2 cellular contexts compared by ENCODE assay signal in the genomic region with DNA sequence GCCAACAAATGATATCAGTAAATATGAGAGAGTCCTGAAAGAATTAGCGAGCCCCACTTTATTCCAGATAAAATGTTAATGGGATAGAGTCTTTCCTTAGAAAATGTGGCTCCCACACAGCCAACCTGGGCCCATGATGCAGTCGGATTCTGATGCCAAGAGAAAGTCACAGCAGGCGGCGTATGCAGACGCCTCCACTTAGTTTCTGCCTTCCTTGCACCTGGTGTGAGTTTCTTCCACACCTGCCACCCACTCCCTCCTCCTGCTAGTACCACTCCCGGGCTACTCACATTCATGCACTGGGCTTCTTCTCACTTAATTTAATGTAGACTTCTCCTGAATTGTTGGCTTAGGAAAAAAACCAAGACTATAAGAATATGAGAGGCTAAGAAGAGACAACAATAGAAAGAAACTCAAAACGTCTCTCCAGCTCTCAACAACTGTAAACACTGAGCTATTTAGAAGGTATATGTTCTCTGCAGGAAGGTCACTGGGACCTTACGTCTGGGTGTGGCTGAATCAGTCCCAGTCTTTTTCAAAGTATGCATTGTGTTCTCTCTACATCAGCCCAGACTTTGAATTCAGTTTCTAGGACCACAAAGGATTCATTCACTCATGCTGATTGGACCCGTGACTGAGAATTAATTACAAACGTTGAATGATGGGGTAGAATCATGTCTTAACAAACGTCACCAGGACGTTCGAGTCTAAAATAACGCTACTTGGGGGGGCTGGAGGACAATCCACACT.
TF ChIP-seq lines count a peak whose summit lies in the region.

No MANE protein-coding gene starts in this region.

TF ChIP-seq in GM23338, 12 proteins besides CTCF, POLR2A, EP300 and RAD21 (continued from another document):
- TF ChIP-seq ZNF462 (CRISPR knock-in tag; IDR thresholded peaks at IDR 0.05) (no peak), ZNF114 (CRISPR knock-in tag; IDR thresholded peaks at IDR 0.05) (no peak), NANOG (IDR thresholded peaks at IDR 0.05; ENCODE audit: borderline replicate concordance) (no peak), EZH2 (IDR thresholded peaks at IDR 0.05; ENCODE audit: low read depth, unreplicated experiment) (no peak), REST (IDR thresholded peaks at IDR 0.05; ENCODE audit: unreplicated experiment) (no peak), EZH2phosphoT487 (IDR thresholded peaks at IDR 0.05; ENCODE audit: unreplicated experiment) (no peak), POLR2AphosphoS5 (IDR thresholded peaks at IDR 0.05; ENCODE audit: low read depth) (no peak)
- TF ChIP-seq, protein P1, sequence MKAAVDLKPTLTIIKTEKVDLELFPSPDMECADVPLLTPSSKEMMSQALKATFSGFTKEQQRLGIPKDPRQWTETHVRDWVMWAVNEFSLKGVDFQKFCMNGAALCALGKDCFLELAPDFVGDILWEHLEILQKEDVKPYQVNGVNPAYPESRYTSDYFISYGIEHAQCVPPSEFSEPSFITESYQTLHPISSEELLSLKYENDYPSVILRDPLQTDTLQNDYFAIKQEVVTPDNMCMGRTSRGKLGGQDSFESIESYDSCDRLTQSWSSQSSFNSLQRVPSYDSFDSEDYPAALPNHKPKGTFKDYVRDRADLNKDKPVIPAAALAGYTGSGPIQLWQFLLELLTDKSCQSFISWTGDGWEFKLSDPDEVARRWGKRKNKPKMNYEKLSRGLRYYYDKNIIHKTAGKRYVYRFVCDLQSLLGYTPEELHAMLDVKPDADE (IDR thresholded peaks at IDR 0.05): no peak

TF ChIP-seq in WTC11, 78 proteins besides CTCF, POLR2A, EP300 and RAD21 (continued from another document):
- TF ChIP-seq E2F1 (CRISPR knock-in tag; IDR thresholded peaks at IDR 0.05) (no peak), ZNF263 (CRISPR knock-in tag; IDR thresholded peaks at IDR 0.05; ENCODE audit: low read depth) (no peak), AR (CRISPR knock-in tag; IDR thresholded peaks at IDR 0.05) (no peak), CDX4 (CRISPR knock-in tag; IDR thresholded peaks at IDR 0.05; ENCODE audit: borderline replicate concordance) (no peak)
- TF ChIP-seq, protein P2, sequence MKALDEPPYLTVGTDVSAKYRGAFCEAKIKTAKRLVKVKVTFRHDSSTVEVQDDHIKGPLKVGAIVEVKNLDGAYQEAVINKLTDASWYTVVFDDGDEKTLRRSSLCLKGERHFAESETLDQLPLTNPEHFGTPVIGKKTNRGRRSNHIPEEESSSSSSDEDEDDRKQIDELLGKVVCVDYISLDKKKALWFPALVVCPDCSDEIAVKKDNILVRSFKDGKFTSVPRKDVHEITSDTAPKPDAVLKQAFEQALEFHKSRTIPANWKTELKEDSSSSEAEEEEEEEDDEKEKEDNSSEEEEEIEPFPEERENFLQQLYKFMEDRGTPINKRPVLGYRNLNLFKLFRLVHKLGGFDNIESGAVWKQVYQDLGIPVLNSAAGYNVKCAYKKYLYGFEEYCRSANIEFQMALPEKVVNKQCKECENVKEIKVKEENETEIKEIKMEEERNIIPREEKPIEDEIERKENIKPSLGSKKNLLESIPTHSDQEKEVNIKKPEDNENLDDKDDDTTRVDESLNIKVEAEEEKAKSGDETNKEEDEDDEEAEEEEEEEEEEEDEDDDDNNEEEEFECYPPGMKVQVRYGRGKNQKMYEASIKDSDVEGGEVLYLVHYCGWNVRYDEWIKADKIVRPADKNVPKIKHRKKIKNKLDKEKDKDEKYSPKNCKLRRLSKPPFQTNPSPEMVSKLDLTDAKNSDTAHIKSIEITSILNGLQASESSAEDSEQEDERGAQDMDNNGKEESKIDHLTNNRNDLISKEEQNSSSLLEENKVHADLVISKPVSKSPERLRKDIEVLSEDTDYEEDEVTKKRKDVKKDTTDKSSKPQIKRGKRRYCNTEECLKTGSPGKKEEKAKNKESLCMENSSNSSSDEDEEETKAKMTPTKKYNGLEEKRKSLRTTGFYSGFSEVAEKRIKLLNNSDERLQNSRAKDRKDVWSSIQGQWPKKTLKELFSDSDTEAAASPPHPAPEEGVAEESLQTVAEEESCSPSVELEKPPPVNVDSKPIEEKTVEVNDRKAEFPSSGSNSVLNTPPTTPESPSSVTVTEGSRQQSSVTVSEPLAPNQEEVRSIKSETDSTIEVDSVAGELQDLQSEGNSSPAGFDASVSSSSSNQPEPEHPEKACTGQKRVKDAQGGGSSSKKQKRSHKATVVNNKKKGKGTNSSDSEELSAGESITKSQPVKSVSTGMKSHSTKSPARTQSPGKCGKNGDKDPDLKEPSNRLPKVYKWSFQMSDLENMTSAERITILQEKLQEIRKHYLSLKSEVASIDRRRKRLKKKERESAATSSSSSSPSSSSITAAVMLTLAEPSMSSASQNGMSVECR (CRISPR knock-in tag; IDR thresholded peaks at IDR 0.05; ENCODE audit: borderline replicate concordance): no peak
TF ChIP-seq in WTC11: peak in this region for 0.
